1 cellular context compared by ENCODE assay signal in genomic region chr17:2400877-2401425, GRCh38.
TF ChIP-seq lines count a peak whose summit lies in the region.

TSS of gene MNT (minus strand) at chr17:2401060. CDS start at chr17:2400712, 348 bp downstream.

TF ChIP-seq in GM12878, 131 proteins besides CTCF, POLR2A, EP300 and RAD21 (continued from another document and continues in another):
- TF ChIP-seq NKRF (conservative IDR thresholded peaks at IDR 0.05) (no peak), MYB (IDR thresholded peaks at IDR 0.05; ENCODE audit: borderline replicate concordance, low read depth, low read length) (no peak), MXI1 (IDR thresholded peaks at IDR 0.05; ENCODE audit: low read depth, low read length) (peak; percentile 87), E4F1 (IDR thresholded peaks at IDR 0.05; ENCODE audit: borderline replicate concordance, partially characterized antibody) (peak; percentile 53), IRF3 (IDR thresholded peaks at IDR 0.05) (no peak), FOS (IDR thresholded peaks at IDR 0.05; ENCODE audit: borderline replicate concordance, extremely low read depth, insufficient read length) (no peak), BCL11A (IDR thresholded peaks at IDR 0.05; ENCODE audit: low read depth, low read length) (no peak), ZNF207 (IDR thresholded peaks at IDR 0.05; ENCODE audit: borderline replicate concordance) (peak; percentile 28; the same call in 1 of the 2 replicates), RUNX3 (IDR thresholded peaks at IDR 0.05; ENCODE audit: low read length) (peak; percentile 84), POLR2AphosphoS5 (IDR thresholded peaks at IDR 0.05; ENCODE audit: low read length) (no peak; the same call in 1 of the 2 replicates), SMAD1 (IDR thresholded peaks at IDR 0.05; ENCODE audit: low read depth, partially characterized antibody) (no peak), YY1 (IDR thresholded peaks at IDR 0.05; ENCODE audit: low read depth, low read length) (peak; percentile 95), SMC3 (IDR thresholded peaks at IDR 0.05; ENCODE audit: borderline replicate concordance, low read length) (no peak), PML (IDR thresholded peaks at IDR 0.05; ENCODE audit: low read length) (peak; percentile 41; the same call in 1 of the 2 replicates), TBL1XR1 (IDR thresholded peaks at IDR 0.05; ENCODE audit: low read depth, low read length) (peak; percentile 19; the same call in 1 of the 2 replicates), EZH2 (IDR thresholded peaks at IDR 0.05; ENCODE audit: borderline replicate concordance, control insufficient read depth, low read depth, low read length) (no peak), TARDBP (IDR thresholded peaks at IDR 0.05; ENCODE audit: borderline replicate concordance) (no peak), TCF3 (IDR thresholded peaks at IDR 0.05; ENCODE audit: borderline replicate concordance, insufficient read depth, low read depth, low read length) (no peak), ZBTB11 (CRISPR knock-in tag; IDR thresholded peaks at IDR 0.05) (no peak), RB1 (IDR thresholded peaks at IDR 0.05; ENCODE audit: borderline replicate concordance) (peak; percentile 43; the same call in 1 of the 2 replicates), CEBPZ (IDR thresholded peaks at IDR 0.05; ENCODE audit: low read depth, low read length) (no peak), STAT3 (IDR thresholded peaks at IDR 0.05; ENCODE audit: low read depth, low read length) (peak; percentile 35; the same call in 1 of the 2 replicates), PKNOX1 (IDR thresholded peaks at IDR 0.05) (no peak; the same call in 1 of the 2 replicates), FOXM1 (IDR thresholded peaks at IDR 0.05; ENCODE audit: low read depth, low read length) (no peak)
- TF ChIP-seq, protein P1, sequence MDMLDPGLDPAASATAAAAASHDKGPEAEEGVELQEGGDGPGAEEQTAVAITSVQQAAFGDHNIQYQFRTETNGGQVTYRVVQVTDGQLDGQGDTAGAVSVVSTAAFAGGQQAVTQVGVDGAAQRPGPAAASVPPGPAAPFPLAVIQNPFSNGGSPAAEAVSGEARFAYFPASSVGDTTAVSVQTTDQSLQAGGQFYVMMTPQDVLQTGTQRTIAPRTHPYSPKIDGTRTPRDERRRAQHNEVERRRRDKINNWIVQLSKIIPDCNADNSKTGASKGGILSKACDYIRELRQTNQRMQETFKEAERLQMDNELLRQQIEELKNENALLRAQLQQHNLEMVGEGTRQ (IDR thresholded peaks at IDR 0.05; ENCODE audit: borderline replicate concordance, low read depth, low read length): peak; percentile 36
- TF ChIP-seq, protein P2, sequence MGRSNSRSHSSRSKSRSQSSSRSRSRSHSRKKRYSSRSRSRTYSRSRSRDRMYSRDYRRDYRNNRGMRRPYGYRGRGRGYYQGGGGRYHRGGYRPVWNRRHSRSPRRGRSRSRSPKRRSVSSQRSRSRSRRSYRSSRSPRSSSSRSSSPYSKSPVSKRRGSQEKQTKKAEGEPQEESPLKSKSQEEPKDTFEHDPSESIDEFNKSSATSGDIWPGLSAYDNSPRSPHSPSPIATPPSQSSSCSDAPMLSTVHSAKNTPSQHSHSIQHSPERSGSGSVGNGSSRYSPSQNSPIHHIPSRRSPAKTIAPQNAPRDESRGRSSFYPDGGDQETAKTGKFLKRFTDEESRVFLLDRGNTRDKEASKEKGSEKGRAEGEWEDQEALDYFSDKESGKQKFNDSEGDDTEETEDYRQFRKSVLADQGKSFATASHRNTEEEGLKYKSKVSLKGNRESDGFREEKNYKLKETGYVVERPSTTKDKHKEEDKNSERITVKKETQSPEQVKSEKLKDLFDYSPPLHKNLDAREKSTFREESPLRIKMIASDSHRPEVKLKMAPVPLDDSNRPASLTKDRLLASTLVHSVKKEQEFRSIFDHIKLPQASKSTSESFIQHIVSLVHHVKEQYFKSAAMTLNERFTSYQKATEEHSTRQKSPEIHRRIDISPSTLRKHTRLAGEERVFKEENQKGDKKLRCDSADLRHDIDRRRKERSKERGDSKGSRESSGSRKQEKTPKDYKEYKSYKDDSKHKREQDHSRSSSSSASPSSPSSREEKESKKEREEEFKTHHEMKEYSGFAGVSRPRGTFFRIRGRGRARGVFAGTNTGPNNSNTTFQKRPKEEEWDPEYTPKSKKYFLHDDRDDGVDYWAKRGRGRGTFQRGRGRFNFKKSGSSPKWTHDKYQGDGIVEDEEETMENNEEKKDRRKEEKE (IDR thresholded peaks at IDR 0.05): no peak
- TF ChIP-seq, protein P3, sequence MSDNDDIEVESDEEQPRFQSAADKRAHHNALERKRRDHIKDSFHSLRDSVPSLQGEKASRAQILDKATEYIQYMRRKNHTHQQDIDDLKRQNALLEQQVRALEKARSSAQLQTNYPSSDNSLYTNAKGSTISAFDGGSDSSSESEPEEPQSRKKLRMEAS (IDR thresholded peaks at IDR 0.05; ENCODE audit: low read depth, low read length): peak; percentile 36
- TF ChIP-seq, protein P4, sequence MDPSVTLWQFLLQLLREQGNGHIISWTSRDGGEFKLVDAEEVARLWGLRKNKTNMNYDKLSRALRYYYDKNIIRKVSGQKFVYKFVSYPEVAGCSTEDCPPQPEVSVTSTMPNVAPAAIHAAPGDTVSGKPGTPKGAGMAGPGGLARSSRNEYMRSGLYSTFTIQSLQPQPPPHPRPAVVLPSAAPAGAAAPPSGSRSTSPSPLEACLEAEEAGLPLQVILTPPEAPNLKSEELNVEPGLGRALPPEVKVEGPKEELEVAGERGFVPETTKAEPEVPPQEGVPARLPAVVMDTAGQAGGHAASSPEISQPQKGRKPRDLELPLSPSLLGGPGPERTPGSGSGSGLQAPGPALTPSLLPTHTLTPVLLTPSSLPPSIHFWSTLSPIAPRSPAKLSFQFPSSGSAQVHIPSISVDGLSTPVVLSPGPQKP (IDR thresholded peaks at IDR 0.05; ENCODE audit: low read depth, low read length): peak; percentile 55; the same call in 1 of the 2 replicates
